In genomic region chr2:109342890-109343289, GRCh38 we compare ENCODE assay signal across 11 cellular contexts.
"Had no signal": no experiment of that assay in that cellular context is flagged by ENCODE, and none has a peak within 500 bp of the region (broad histone marks: within the 10 kb centered on the region; RNA-seq: fewer than 3 reads in every experiment).

No MANE protein-coding gene starts in this region.

- H3K36me3 ChIP-seq: ovary had no signal

- DNase-seq: foreskin melanocyte; left colon; mesendoderm; naive thymus-derived CD8-positive, alpha-beta T cell; ovary; small intestine; stimulated activated CD4-positive, alpha-beta T cell treated with anti-CD3 and anti-CD28 coated beads, Interleukin-12 subunit alpha, Interleukin-12 subunit beta, amount 100 ng/mL, for 4 hours; stimulated activated naive CD4-positive, alpha-beta T cell; trophoblast cell had no signal

- H3K9me3 Mint-ChIP-seq: dendritic cell treated with granulocyte-macrophage colony-stimulating factor and Interleukin-4, amounts not matched to agents 40 ng/mL and 50 ng/mL, for 4 days; naive thymus-derived CD8-positive, alpha-beta T cell had no signal

- ATAC-seq: left colon; naive thymus-derived CD8-positive, alpha-beta T cell; right cardiac atrium had no signal

- H3K27ac ChIP-seq: ovary had no signal

- H3K27ac Mint-ChIP-seq: dendritic cell treated with granulocyte-macrophage colony-stimulating factor and Interleukin-4, amounts not matched to agents 40 ng/mL and 50 ng/mL, for 4 days had no signal

- H3K9me3 ChIP-seq: ovary had no signal

- H3K4me3 ChIP-seq: ovary had no signal

- H3K27me3 ChIP-seq: ovary had no signal

- H3K4me3 Mint-ChIP-seq: dendritic cell treated with granulocyte-macrophage colony-stimulating factor and Interleukin-4, amounts not matched to agents 40 ng/mL and 50 ng/mL, for 4 days; naive thymus-derived CD8-positive, alpha-beta T cell had no signal

- H3K36me3 Mint-ChIP-seq: naive thymus-derived CD8-positive, alpha-beta T cell had no signal
